In the genomic region with DNA sequence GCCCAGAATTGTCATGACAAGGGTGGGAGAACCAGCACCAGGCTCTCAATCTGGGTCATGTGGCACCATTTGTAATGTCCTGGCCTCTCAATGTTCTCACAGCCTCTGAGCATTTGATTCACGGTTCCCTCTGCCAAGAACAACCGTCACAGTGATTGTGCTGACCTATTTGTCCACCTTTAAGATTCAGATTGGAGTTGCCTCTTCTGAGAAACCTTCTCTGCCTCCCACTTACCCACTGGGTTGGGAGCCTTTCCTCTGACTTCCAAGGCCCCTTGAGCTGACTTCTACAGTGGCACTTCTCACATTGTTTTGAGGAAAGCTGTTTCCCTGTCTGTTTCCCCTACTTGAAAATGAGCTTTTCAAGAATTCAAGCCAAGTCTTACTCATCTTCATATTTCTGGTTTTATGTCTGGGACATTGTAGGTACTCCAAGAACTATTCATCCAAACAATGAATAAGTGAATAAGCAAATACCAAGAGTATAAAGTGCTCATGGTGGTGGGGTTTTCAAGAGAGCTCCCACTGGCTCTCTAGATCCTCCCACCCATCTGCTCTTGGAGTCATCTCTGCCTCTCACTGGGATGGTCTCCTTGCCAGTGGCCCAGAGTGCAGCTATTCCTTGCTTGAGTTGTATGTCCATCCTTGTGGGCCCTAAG, we compare ENCODE assay signal across 14 cellular contexts.
DNase-seq lines count a peak whose midpoint lies in the region; ATAC-seq and TF ChIP-seq lines count a peak whose summit lies in the region.
"Had no signal": no experiment of that assay in that cellular context is flagged by ENCODE, and none has a peak within 500 bp of the region (broad histone marks: within the 10 kb centered on the region; RNA-seq: fewer than 3 reads in every experiment).

No MANE protein-coding gene starts in this region.

- H3K4me2 ChIP-seq in trophoblast cell (ENCODE audit: low read length) (no peak overlapping the region), MM.1S (ENCODE audit: low read depth, low read length) (no peak overlapping the region)

- H4K91ac ChIP-seq in trophoblast cell (ENCODE audit: low read depth, low read length), result no peak overlapping the region

- no peak overlapping the region for H3K18ac ChIP-seq in trophoblast cell (ENCODE audit: low read length)

- H2BK5ac ChIP-seq in trophoblast cell (ENCODE audit: low read depth, low read length, poor library complexity), result no peak overlapping the region

- H3K23ac ChIP-seq in trophoblast cell (ENCODE audit: low read length), result no peak overlapping the region

- H2AK5ac ChIP-seq in trophoblast cell (ENCODE audit: low read length), result no peak overlapping the region

- H4K8ac ChIP-seq in trophoblast cell (ENCODE audit: low read depth, low read length), result no peak overlapping the region

- WGBS in trophoblast cell (ENCODE audit: extremely low coverage, insufficient coverage, insufficient read length), result no CpG with 5 or more reads among the region's 2 CpGs

- H3K4me3 ChIP-seq in AG10803 (ENCODE audit: low read length) (no peak overlapping the region), fibroblast of mammary gland (ENCODE audit: control insufficient read depth, low read depth, low read length) (no peak overlapping the region), trophoblast cell (ENCODE audit: low read depth, low read length) (no peak overlapping the region), MM.1S (ENCODE audit: low read length) (no peak overlapping the region)
- H3K4me3 ChIP-seq: ascending aorta, lung had no signal

- H3K27me3 ChIP-seq in trophoblast cell (ENCODE audit: insufficient read depth, low read length), result no peaks in the 10 kb centered on the region
- no peaks in the 10 kb centered on the region for H3K27me3 ChIP-seq in MM.1S (replicated peaks; ENCODE audit: insufficient read depth, low read length)
- H3K27me3 ChIP-seq: ascending aorta had no signal

- H3K4me1 ChIP-seq in trophoblast cell (ENCODE audit: control insufficient read depth in 1 of 2, insufficient read depth in 2 of 2, low read length in 2 of 2) (peaks cover 10 to 17% of the 10 kb centered on the region in 2 experiments), MM.1S (ENCODE audit: low read length) (peaks cover 15% of the 10 kb centered on the region; the same call in 1 of the 2 replicates)

- no peak for ATAC-seq in GM18867 (IDR thresholded peaks at IDR 0.05; ENCODE audit: unreplicated experiment)
- ATAC-seq: activated T-helper 17 cell treated with anti-CD3 and anti-CD28 coated beads, Interleukin-2, amount 50 U/mL, for 72 hours had no signal

- H3K4ac ChIP-seq in trophoblast cell (ENCODE audit: low read depth, low read length), result no peak overlapping the region

- no peaks in the 10 kb centered on the region for H4K20me1 ChIP-seq in MM.1S (ENCODE audit: insufficient read depth, low read length)

- no peaks in the 10 kb centered on the region for H3F3A ChIP-seq in MM.1S (ENCODE audit: insufficient read depth, low read length)

- H3K27ac ChIP-seq in trophoblast cell (ENCODE audit: low read depth, low read length) (no peak overlapping the region), MM.1S (ENCODE audit: low read length) (no peak overlapping the region)

- H3K9me3 ChIP-seq in trophoblast cell (ENCODE audit: insufficient read depth, low read depth, low read length), result no peaks in the 10 kb centered on the region
- no peaks in the 10 kb centered on the region for H3K9me3 ChIP-seq in MM.1S (replicated peaks; ENCODE audit: insufficient read depth, low read length)
- H3K9me3 ChIP-seq: ascending aorta had no signal

- H2BK12ac ChIP-seq in trophoblast cell (ENCODE audit: low read length), result peak overlapping the region; percentile 65

- H3K9ac ChIP-seq in trophoblast cell (ENCODE audit: low read length), result no peak overlapping the region
- H3K9ac ChIP-seq in MM.1S (ENCODE audit: low read length), result no peak overlapping the region

- H3K79me2 ChIP-seq in trophoblast cell (ENCODE audit: control insufficient read depth, insufficient read depth, low read length, poor library complexity) (no peaks in the 10 kb centered on the region), MM.1S (ENCODE audit: low read length) (peaks cover 78% of the 10 kb centered on the region)

- TF ChIP-seq CTCF in AG10803 (conservative IDR thresholded peaks at IDR 0.05; ENCODE audit: low read length) (no peak), fibroblast of mammary gland (conservative IDR thresholded peaks at IDR 0.05; ENCODE audit: control insufficient read depth, insufficient read depth, low read depth, low read length) (no peak), MM.1S (IDR thresholded peaks at IDR 0.05; ENCODE audit: low read length) (no peak)

- H2BK120ac ChIP-seq in trophoblast cell (ENCODE audit: insufficient read depth, low read length, poor library complexity), result no peak overlapping the region

- H2AFZ ChIP-seq in trophoblast cell (ENCODE audit: insufficient read depth, low read length, poor library complexity) (no peak overlapping the region), MM.1S (ENCODE audit: low read length) (no peak overlapping the region)

- DNase-seq in AG10803 (ENCODE audit: low read depth) (peak; percentile 77), NCI-H226 (peak; percentile 11), fibroblast of mammary gland (ENCODE audit: low read depth) (peak; percentile 97), trophoblast cell (no peak), NCI-H1092 treated with DMSO at 0.1 percent for 48 hours (lab: John Stamatoyannopoulos, UW) (no peak), MM.1S (no peak), NCI-H187 (lab: John Stamatoyannopoulos, UW) (no peak)
- DNase-seq: endodermal cell, nucleus accumbens, SHP77 treated with DMSO at 0.1 percent for 48 hours had no signal

- no peak overlapping the region for H4K12ac ChIP-seq in trophoblast cell (ENCODE audit: low read depth, low read length)

- H3K14ac ChIP-seq in trophoblast cell (ENCODE audit: low read length), result no peak overlapping the region

- H3K36me3 ChIP-seq in trophoblast cell (ENCODE audit: control insufficient read depth in 1 of 2, insufficient read depth in 2 of 2, low read length in 2 of 2) (no peaks in the 10 kb centered on the region), MM.1S (replicated peaks; ENCODE audit: insufficient read depth, low read length) (no peaks in the 10 kb centered on the region)
- H3K36me3 ChIP-seq: ascending aorta had no signal

- H3K79me1 ChIP-seq in trophoblast cell (ENCODE audit: low read length), result peaks cover 18% of the 10 kb centered on the region

- H3K9me2 ChIP-seq in MM.1S (replicated peaks; ENCODE audit: insufficient read depth, low read length), result no peaks in the 10 kb centered on the region

Comparison
In these comparisons a context has a peak if more than half of its experiments do, and no peak if none do; other contexts are left out.
1. DNase-seq: peak in AG10803 (single experiment), NCI-H226 (single experiment) and fibroblast of mammary gland (single experiment); none in trophoblast cell (0 of 2), NCI-H1092 treated with DMSO at 0.1 percent for 48 hours (single experiment), MM.1S (single experiment) and NCI-H187 (0 of 2).